12 cellular contexts compared by ENCODE assay signal in the genomic region with DNA sequence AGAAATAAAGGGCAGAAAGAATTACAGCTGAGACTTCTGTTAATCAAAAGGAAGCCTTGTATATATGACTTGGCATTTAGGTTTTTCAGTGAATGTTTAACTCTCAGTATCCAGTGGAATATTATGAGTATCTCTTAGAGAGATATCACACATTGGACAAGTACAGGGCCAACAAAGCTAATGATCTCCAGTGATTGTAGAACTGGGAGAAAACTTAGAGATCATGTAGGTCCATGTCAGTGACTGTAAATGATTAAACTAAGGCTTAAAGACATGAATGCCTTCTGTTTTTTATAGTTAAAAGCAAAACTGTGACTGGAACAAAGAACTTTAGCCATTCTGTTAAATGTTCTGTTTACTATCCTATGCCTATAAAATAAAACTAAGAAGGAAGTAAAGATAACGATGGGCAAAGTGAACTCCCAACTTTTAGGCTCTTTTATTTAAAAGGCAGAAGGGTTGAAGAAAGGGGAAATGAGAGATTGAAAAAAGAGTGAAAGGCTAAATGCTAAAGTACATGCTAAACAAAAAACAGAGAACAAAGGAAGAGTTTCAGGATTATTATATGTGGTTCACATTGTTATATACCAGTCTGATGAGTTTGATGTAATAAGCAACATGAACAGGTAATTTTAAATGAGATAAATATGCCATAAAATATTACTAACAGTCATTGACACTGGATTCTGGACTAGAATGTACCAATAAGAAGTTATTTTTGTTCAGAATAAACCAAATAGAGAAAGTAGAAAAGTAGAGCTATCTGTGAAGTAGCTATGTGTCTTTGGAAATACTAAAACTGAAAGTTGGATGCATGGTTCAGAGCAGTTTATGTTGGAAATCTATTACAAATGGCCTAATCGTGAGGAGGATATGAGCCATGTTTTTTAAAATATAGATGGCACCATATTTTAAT. TPM values are rescaled to one million over a fixed set of nuclear protein-coding genes. Genes with fewer than 3 reads are reported as not detected.
DNase-seq lines count a peak whose midpoint lies in the region; ATAC-seq, FAIRE-seq and TF ChIP-seq lines count a peak whose summit lies in the region.
"Had no signal": no experiment of that assay in that cellular context is flagged by ENCODE, and none has a peak within 500 bp of the region (broad histone marks: within the 10 kb centered on the region; RNA-seq: fewer than 3 reads in every experiment).

No MANE protein-coding gene starts in this region.

- TF ChIP-seq POLR2A in GM12892 (IDR thresholded peaks at IDR 0.05; ENCODE audit: low read depth, low read length) = no peak

- H3K4me3 ChIP-seq in smooth muscle cell = no peak overlapping the region
- H3K4me3 ChIP-seq: dorsolateral prefrontal cortex, right atrium auricular region had no signal

- FAIRE-seq in GM12892 (lab: Jason Lieb, UNC) = peak; percentile 21
- FAIRE-seq in frontal cortex (lab: Jason Lieb, UNC) = peak; percentile 3

- H3K79me2 ChIP-seq in smooth muscle cell (ENCODE audit: low read depth) = no peaks in the 10 kb centered on the region

- no peaks in the 10 kb centered on the region for H3K9me3 ChIP-seq in smooth muscle cell (replicated peaks; ENCODE audit: low read depth)
- H3K9me3 ChIP-seq: right atrium auricular region had no signal

- 80% methylated on average over 2 of the region's 2 CpGs for WGBS in smooth muscle cell (ENCODE audit: low lambda C conversion rate)

- H2AFZ ChIP-seq in smooth muscle cell (ENCODE audit: low read depth) = no peak overlapping the region

- H3F3A ChIP-seq in smooth muscle cell (ENCODE audit: low read depth) = no peaks in the 10 kb centered on the region

- TF ChIP-seq CTCF in smooth muscle cell (IDR thresholded peaks at IDR 0.05; ENCODE audit: borderline replicate concordance, insufficient read depth, poor library complexity, severe bottlenecking) = no peak

- H3K9ac ChIP-seq in smooth muscle cell (ENCODE audit: low read depth) = no peak overlapping the region

- intact Hi-C loops in sciatic nerve (cut with DNase I) = no loop called here

- DNase-seq in GM12892 (ENCODE audit: insufficient read length) (no peak), frontal cortex (ENCODE audit: low spot score in 2 of 2) (no peak), substantia nigra (lab: John Stamatoyannopoulos, UW) (no peak), sciatic nerve (ENCODE audit: low spot score) (no peak), smooth muscle cell (lab: John Stamatoyannopoulos, UW; ENCODE audit: unreplicated experiment) (no peak), AG20443 (ENCODE audit: low spot score) (no peak)
- DNase-seq: dorsolateral prefrontal cortex, immature natural killer cell, NCI-H226 had no signal

- H3K4me1 ChIP-seq in smooth muscle cell (ENCODE audit: low read depth) = no peaks in the 10 kb centered on the region
- H3K4me1 ChIP-seq: right atrium auricular region had no signal

- H3K27me3 ChIP-seq in smooth muscle cell (ENCODE audit: low read depth) = no peaks in the 10 kb centered on the region
- H3K27me3 ChIP-seq: dorsolateral prefrontal cortex, right atrium auricular region had no signal

- ATAC-seq in GM21529 (IDR thresholded peaks at IDR 0.05; ENCODE audit: unreplicated experiment) (peak; percentile 40), HG03442 (IDR thresholded peaks at IDR 0.05; ENCODE audit: unreplicated experiment) (peak; percentile 35), sciatic nerve (no peak)

- H3K4me2 ChIP-seq in smooth muscle cell = no peak overlapping the region

- no peaks in the 10 kb centered on the region for H4K20me1 ChIP-seq in smooth muscle cell (ENCODE audit: low read depth)

- H3K36me3 ChIP-seq in smooth muscle cell (ENCODE audit: low read depth) = no peaks in the 10 kb centered on the region

- no peak overlapping the region for H3K27ac ChIP-seq in substantia nigra (ENCODE audit: low read depth, low read length, poor library complexity, severe bottlenecking)
- H3K27ac ChIP-seq in smooth muscle cell (ENCODE audit: low read depth) = no peak overlapping the region
- H3K27ac ChIP-seq: right atrium auricular region had no signal

RNA-seq across cellular contexts. Expression of gene TNFRSF11A, which starts 37.1 kb away (rescaled TPM):
- 2.5 TPM for polyA plus RNA-seq in GM12892 (2012; ENCODE audit: missing spikeins)
- 0.82 TPM for total RNA-seq in frontal cortex
- 2.7 TPM for total RNA-seq in sciatic nerve
- total RNA-seq in smooth muscle cell = under 0.01 TPM in 1 of 2 replicates, not detected in the other
- polyA plus RNA-seq in smooth muscle cell = 0.52 TPM in 1 of 2 replicates, not detected in the other
